In the genomic region with DNA sequence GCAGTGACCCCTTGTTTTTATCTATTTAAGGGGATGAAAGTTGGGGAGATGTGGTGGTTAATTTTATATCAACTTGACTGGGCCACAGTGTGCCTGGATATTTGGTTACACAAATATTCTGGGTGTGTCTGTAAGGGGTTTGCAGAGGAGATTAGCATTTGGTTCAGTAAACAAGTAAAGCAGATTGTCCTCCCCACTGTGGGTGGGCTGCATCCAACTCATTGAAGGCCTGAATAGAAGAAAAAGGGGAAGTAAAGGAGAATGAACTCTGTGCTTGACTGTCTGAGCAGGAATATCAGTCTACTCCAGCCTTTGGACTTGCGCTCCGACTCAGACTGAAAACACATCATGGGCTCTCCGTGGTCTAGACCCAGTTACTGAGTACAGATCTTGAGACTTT, we compare ENCODE assay signal across 24 cellular contexts.
"Had no signal": no experiment of that assay in that cellular context is flagged by ENCODE, and none has a peak within 500 bp of the region (broad histone marks: within the 10 kb centered on the region; RNA-seq: fewer than 3 reads in every experiment).

No MANE protein-coding gene starts in this region.

- H3K27ac Mint-ChIP-seq: activated CD4-positive, alpha-beta memory T cell treated with anti-CD3 and anti-CD28 coated beads for 36 hours; activated CD4-positive, alpha-beta T cell treated with anti-CD3 and anti-CD28 coated beads, Interleukin-2, amount 10 ng/mL, durations not matched to agents 24 days and 14 days; activated naive CD8-positive, alpha-beta T cell treated with anti-CD3 and anti-CD28 coated beads, Interleukin-2, amount 50 U/mL, for 24 hours; dendritic cell treated with granulocyte-macrophage colony-stimulating factor and Interleukin-4, amounts not matched to agents 40 ng/mL and 50 ng/mL, for 4 days; natural killer cell; T-helper 1 cell treated with Interleukin-12 subunit alpha and Interleukin-12 subunit beta and Interleukin-4 antibody, amounts not matched to agents 30 μg/mL and 1 μg/mL, for 36 hours had no signal

- H3K4me1 ChIP-seq: breast epithelium, gastrocnemius medialis, right lobe of liver, testis, transverse colon had no signal

- H3K4me3 ChIP-seq: breast epithelium, gastrocnemius medialis, right lobe of liver, testis, transverse colon had no signal

- H3K27me3 Mint-ChIP-seq: activated CD4-positive, alpha-beta memory T cell treated with anti-CD3 and anti-CD28 coated beads for 36 hours; activated naive CD8-positive, alpha-beta T cell treated with anti-CD3 and anti-CD28 coated beads, Interleukin-2, amount 50 U/mL, for 24 hours; dendritic cell treated with granulocyte-macrophage colony-stimulating factor and Interleukin-4, amounts not matched to agents 40 ng/mL and 50 ng/mL, for 4 days had no signal

- H3K27me3 ChIP-seq: breast epithelium, gastrocnemius medialis, right lobe of liver, testis, transverse colon had no signal

- H3K9me3 Mint-ChIP-seq: activated CD4-positive, alpha-beta memory T cell treated with anti-CD3 and anti-CD28 coated beads for 36 hours; activated CD4-positive, alpha-beta T cell treated with anti-CD3 and anti-CD28 coated beads, Interleukin-2, amount 10 ng/mL, durations not matched to agents 24 days and 14 days; activated naive CD8-positive, alpha-beta T cell treated with anti-CD3 and anti-CD28 coated beads, Interleukin-2, amount 50 U/mL, for 24 hours; dendritic cell treated with granulocyte-macrophage colony-stimulating factor and Interleukin-4, amounts not matched to agents 40 ng/mL and 50 ng/mL, for 4 days; T-helper 1 cell treated with Interleukin-12 subunit alpha and Interleukin-12 subunit beta and Interleukin-4 antibody, amounts not matched to agents 30 μg/mL and 1 μg/mL, for 36 hours had no signal

- H3K4me1 Mint-ChIP-seq: activated CD4-positive, alpha-beta T cell treated with anti-CD3 and anti-CD28 coated beads, Interleukin-2, amount 10 ng/mL, durations not matched to agents 24 days and 14 days; activated naive CD8-positive, alpha-beta T cell treated with anti-CD3 and anti-CD28 coated beads, Interleukin-2, amount 50 U/mL, for 24 hours; natural killer cell had no signal

- H3K36me3 ChIP-seq: breast epithelium, gastrocnemius medialis, right lobe of liver, transverse colon, WERI-Rb-1 had no signal

- DNase-seq: activated CD4-positive, alpha-beta memory T cell treated with anti-CD3 and anti-CD28 coated beads for 36 hours; activated CD4-positive, alpha-beta T cell treated with anti-CD3 and anti-CD28 coated beads, Interleukin-2, amount 10 ng/mL, durations not matched to agents 24 days and 14 days; activated CD4-positive, CD25-positive, alpha-beta regulatory T cell treated with anti-CD3 and anti-CD28 coated beads, Interleukin-2, amount 50 U/mL, for 72 hours; activated CD8-positive, alpha-beta memory T cell treated with anti-CD3 and anti-CD28 coated beads, Interleukin-2, amount 50 U/mL, for 4 hours; activated gamma-delta T cell; activated naive CD4-positive, alpha-beta T cell treated with anti-CD3 and anti-CD28 coated beads, Interleukin-2, amount 50 U/mL, for 16 hours; activated naive CD8-positive, alpha-beta T cell treated with anti-CD3 and anti-CD28 coated beads, Interleukin-2, amount 50 U/mL, for 24 hours; activated T-cell treated with anti-CD3 and anti-CD28 coated beads, Interleukin-2, amount 50 U/mL, for 1 hour; amygdala; central memory CD4-positive, alpha-beta T cell; erythroblast; gastrocnemius medialis; glutamatergic neuron; natural killer cell; right lobe of liver; stimulated activated CD4-positive, alpha-beta T cell treated with anti-CD3 and anti-CD28 coated beads, Interleukin-2, amount 100 ng/mL, for 48 hours; stimulated activated naive CD8-positive, alpha-beta T cell treated with anti-CD3 and anti-CD28 coated beads, Interleukin-15, Interleukin-2, amounts not matched to agents 100 U/mL and 50 U/mL, for 24 hours; T-helper 9 cell; testis; transverse colon; WERI-Rb-1 had no signal

- H3K36me3 Mint-ChIP-seq: activated CD4-positive, alpha-beta memory T cell treated with anti-CD3 and anti-CD28 coated beads for 36 hours; natural killer cell had no signal

- ATAC-seq: activated naive CD8-positive, alpha-beta T cell treated with anti-CD3 and anti-CD28 coated beads, Interleukin-2, amount 50 U/mL, for 24 hours; gastrocnemius medialis; natural killer cell; right lobe of liver; stimulated activated naive CD8-positive, alpha-beta T cell treated with anti-CD3 and anti-CD28 coated beads, Interleukin-15, Interleukin-2, amounts not matched to agents 100 U/mL and 50 U/mL, for 24 hours had no signal

- H3K4me3 Mint-ChIP-seq: activated CD4-positive, alpha-beta memory T cell treated with anti-CD3 and anti-CD28 coated beads for 36 hours; activated CD4-positive, alpha-beta T cell treated with anti-CD3 and anti-CD28 coated beads, Interleukin-2, amount 10 ng/mL, durations not matched to agents 24 days and 14 days; activated naive CD8-positive, alpha-beta T cell treated with anti-CD3 and anti-CD28 coated beads, Interleukin-2, amount 50 U/mL, for 24 hours; dendritic cell treated with granulocyte-macrophage colony-stimulating factor and Interleukin-4, amounts not matched to agents 40 ng/mL and 50 ng/mL, for 4 days; natural killer cell; T-helper 1 cell treated with Interleukin-12 subunit alpha and Interleukin-12 subunit beta and Interleukin-4 antibody, amounts not matched to agents 30 μg/mL and 1 μg/mL, for 36 hours had no signal

- H3K27ac ChIP-seq: breast epithelium, gastrocnemius medialis, right lobe of liver, testis, transverse colon, WERI-Rb-1 had no signal

- H3K9me3 ChIP-seq: breast epithelium, gastrocnemius medialis, right lobe of liver, testis, transverse colon had no signal
